ENCODE assay signal across 1 cellular context in genomic region chr20:611843-612185, GRCh38.
TF ChIP-seq lines count a peak whose summit lies in the region.

No MANE protein-coding gene starts in this region.

TF ChIP-seq in K562, 482 proteins besides CTCF, POLR2A, EP300 and RAD21:
- TF ChIP-seq EGR1 (conservative IDR thresholded peaks at IDR 0.05): no peak
- no peak for TF ChIP-seq SAFB (IDR thresholded peaks at IDR 0.05; ENCODE audit: borderline replicate concordance, low read depth, low read length)
- no peak for TF ChIP-seq PRDM10 (IDR thresholded peaks at IDR 0.05; ENCODE audit: partially characterized antibody)
- no peak for TF ChIP-seq RUNX1 (IDR thresholded peaks at IDR 0.05; ENCODE audit: low read depth)
- no peak for TF ChIP-seq RFX1 (IDR thresholded peaks at IDR 0.05)
- no peak for TF ChIP-seq SMARCA4 (IDR thresholded peaks at IDR 0.05)
- no peak for TF ChIP-seq JUNB (CRISPR knock-in tag; conservative IDR thresholded peaks at IDR 0.05)
- TF ChIP-seq RBM34 (IDR thresholded peaks at IDR 0.05; ENCODE audit: borderline replicate concordance, insufficient read depth, low read length): no peak
- TF ChIP-seq ETS1 (conservative IDR thresholded peaks at IDR 0.05; ENCODE audit: control insufficient read depth, low read depth, low read length): no peak
- TF ChIP-seq FOXK2 (conservative IDR thresholded peaks at IDR 0.05 in 1 of 2, IDR thresholded peaks at IDR 0.05 in 1 of 2; ENCODE audit: low read depth in 2 of 2): no peak
- no peak for TF ChIP-seq MEF2A (IDR thresholded peaks at IDR 0.05; ENCODE audit: control insufficient read depth, low read depth, low read length)
- TF ChIP-seq ZNF143 (CRISPR knock-in tag; IDR thresholded peaks at IDR 0.05): no peak
- no peak for TF ChIP-seq ARHGAP35 (IDR thresholded peaks at IDR 0.05; ENCODE audit: partially characterized antibody)
- TF ChIP-seq, protein P1, sequence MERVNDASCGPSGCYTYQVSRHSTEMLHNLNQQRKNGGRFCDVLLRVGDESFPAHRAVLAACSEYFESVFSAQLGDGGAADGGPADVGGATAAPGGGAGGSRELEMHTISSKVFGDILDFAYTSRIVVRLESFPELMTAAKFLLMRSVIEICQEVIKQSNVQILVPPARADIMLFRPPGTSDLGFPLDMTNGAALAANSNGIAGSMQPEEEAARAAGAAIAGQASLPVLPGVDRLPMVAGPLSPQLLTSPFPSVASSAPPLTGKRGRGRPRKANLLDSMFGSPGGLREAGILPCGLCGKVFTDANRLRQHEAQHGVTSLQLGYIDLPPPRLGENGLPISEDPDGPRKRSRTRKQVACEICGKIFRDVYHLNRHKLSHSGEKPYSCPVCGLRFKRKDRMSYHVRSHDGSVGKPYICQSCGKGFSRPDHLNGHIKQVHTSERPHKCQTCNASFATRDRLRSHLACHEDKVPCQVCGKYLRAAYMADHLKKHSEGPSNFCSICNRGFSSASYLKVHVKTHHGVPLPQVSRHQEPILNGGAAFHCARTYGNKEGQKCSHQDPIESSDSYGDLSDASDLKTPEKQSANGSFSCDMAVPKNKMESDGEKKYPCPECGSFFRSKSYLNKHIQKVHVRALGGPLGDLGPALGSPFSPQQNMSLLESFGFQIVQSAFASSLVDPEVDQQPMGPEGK (CRISPR knock-in tag; IDR thresholded peaks at IDR 0.05; ENCODE audit: borderline replicate concordance): no peak
